Comparison of ENCODE assay signal across 1 cellular context in the genomic region with DNA sequence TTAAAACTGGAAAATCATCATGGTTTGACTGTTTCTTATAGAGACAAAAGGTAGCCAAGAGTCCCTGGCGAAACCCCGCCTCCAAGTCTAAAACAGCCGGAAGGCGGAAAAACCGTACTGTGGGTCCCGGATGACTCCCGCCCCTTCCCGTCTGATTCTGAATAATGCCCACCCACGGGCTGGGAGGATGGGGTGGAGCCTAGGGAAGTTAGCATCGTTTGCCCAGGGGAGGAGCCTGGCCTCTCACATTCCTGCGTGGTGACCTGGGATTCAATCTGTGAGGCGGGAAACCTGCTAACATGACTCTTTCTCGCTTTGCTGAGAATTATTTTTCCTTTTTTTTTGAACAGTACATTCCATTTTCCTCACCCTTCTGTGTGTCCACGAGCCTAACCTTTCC.
TF ChIP-seq lines count a peak whose summit lies in the region.

No MANE protein-coding gene starts in this region.

TF ChIP-seq in GM23338, 12 proteins besides CTCF, POLR2A, EP300 and RAD21 (continued from another document):
- TF ChIP-seq, protein P1, sequence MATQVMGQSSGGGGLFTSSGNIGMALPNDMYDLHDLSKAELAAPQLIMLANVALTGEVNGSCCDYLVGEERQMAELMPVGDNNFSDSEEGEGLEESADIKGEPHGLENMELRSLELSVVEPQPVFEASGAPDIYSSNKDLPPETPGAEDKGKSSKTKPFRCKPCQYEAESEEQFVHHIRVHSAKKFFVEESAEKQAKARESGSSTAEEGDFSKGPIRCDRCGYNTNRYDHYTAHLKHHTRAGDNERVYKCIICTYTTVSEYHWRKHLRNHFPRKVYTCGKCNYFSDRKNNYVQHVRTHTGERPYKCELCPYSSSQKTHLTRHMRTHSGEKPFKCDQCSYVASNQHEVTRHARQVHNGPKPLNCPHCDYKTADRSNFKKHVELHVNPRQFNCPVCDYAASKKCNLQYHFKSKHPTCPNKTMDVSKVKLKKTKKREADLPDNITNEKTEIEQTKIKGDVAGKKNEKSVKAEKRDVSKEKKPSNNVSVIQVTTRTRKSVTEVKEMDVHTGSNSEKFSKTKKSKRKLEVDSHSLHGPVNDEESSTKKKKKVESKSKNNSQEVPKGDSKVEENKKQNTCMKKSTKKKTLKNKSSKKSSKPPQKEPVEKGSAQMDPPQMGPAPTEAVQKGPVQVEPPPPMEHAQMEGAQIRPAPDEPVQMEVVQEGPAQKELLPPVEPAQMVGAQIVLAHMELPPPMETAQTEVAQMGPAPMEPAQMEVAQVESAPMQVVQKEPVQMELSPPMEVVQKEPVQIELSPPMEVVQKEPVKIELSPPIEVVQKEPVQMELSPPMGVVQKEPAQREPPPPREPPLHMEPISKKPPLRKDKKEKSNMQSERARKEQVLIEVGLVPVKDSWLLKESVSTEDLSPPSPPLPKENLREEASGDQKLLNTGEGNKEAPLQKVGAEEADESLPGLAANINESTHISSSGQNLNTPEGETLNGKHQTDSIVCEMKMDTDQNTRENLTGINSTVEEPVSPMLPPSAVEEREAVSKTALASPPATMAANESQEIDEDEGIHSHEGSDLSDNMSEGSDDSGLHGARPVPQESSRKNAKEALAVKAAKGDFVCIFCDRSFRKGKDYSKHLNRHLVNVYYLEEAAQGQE (IDR thresholded peaks at IDR 0.05; ENCODE audit: unreplicated experiment) = no peak
- no peak for TF ChIP-seq JUNB (IDR thresholded peaks at IDR 0.05; ENCODE audit: unreplicated experiment)
